Comparison of ENCODE assay signal across 11 cellular contexts in the genomic region with DNA sequence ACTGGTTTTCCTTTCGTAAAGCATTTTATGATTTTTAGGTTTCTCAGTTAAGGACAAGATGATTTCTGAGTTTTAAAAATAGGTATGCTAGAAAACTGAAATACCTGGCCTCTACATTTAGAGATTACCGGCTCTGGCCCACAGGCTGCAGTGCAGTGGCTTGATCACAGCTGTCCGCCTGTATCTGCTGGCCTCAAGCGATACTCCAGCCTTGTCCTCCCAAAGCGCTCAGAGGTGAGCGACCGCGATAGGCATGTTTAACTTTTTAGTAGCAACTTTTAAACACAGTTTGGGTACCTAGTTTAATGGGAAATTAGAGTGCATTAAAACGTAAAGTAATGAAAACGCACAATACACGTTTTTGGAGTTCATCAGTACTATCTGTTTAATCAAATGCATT. TPM values are rescaled to one million over a fixed set of nuclear protein-coding genes. Genes with fewer than 3 reads are reported as not detected.
DNase-seq lines count a peak whose midpoint lies in the region; ATAC-seq, FAIRE-seq and TF ChIP-seq lines count a peak whose summit lies in the region.
"Had no signal": no experiment of that assay in that cellular context is flagged by ENCODE, and none has a peak within 500 bp of the region (broad histone marks: within the 10 kb centered on the region; RNA-seq: fewer than 3 reads in every experiment).

No MANE protein-coding gene starts in this region.

- H2BK120ac ChIP-seq in H1 (replicated peaks; ENCODE audit: low read depth, low read length) = no peak overlapping the region

- H3K18ac ChIP-seq in H1 (ENCODE audit: extremely low read depth, low read length) = no peak overlapping the region

- no peaks in the 10 kb centered on the region for H3K79me1 ChIP-seq in H1 (ENCODE audit: low read depth, low read length)

- H3K23me2 ChIP-seq in H1 (ENCODE audit: low read depth, low read length) = no peaks in the 10 kb centered on the region; the same call in 1 of the 2 replicates

- H3K4me1 ChIP-seq in DND-41 (ENCODE audit: insufficient read depth, low read length) = peaks cover 29% of the 10 kb centered on the region
- peaks cover 0 to 7% (median under 1%) of the 10 kb centered on the region in 4 experiments; a peak in 2 of 7 replicates for H3K4me1 ChIP-seq in H1 (replicated peaks in 1 of 4; ENCODE audit: control insufficient read depth in 3 of 4, insufficient read depth in 4 of 4, low read length in 3 of 4)
- H3K4me1 ChIP-seq: adrenal gland had no signal

- H2AK5ac ChIP-seq in H1 (ENCODE audit: low read depth, low read length) = no peak overlapping the region

- H3K23ac ChIP-seq in H1 (ENCODE audit: insufficient read length) = no peak overlapping the region

- POLR2A ChIA-PET in H1 (lab: Charles Lee; ENCODE audit: partially characterized antibody) = no interaction called here

- H3K9me2 ChIP-seq in neural cell (ENCODE audit: insufficient read depth, low read length) = no peaks in the 10 kb centered on the region

- H4K20me1 ChIP-seq in DND-41 (ENCODE audit: insufficient read depth, low read length) (no peaks in the 10 kb centered on the region), H1 (replicated peaks in 1 of 2; ENCODE audit: control insufficient read depth in 1 of 2, insufficient read depth in 2 of 2, low read length in 2 of 2) (no peaks in the 10 kb centered on the region), neural cell (ENCODE audit: insufficient read depth) (no peaks in the 10 kb centered on the region)

- CTCF ChIA-PET in H1 (lab: Charles Lee; ENCODE audit: partially characterized antibody) = no interaction called here

- H2BK12ac ChIP-seq in H1 (ENCODE audit: low read depth, low read length) = no peak overlapping the region

- H3K9ac ChIP-seq in DND-41 (ENCODE audit: low read depth, low read length) = peak overlapping the region; percentile 100
- peak overlapping the region in 1 of 4 experiments; percentile 98; a peak in 1 of 7 replicates for H3K9ac ChIP-seq in H1 (replicated peaks in 1 of 4; ENCODE audit: extremely low read depth in 1 of 4, low read depth in 3 of 4, low read length in 3 of 4)
- peak overlapping the region; percentile 95 for H3K9ac ChIP-seq in neural cell (ENCODE audit: low read length)

- H3F3A ChIP-seq in neural cell (ENCODE audit: insufficient read depth, low read length, poor library complexity, severe bottlenecking) = no peaks in the 10 kb centered on the region

- H3K27me3 ChIP-seq in DND-41 (ENCODE audit: insufficient read depth, low read length, poor library complexity) (no peaks in the 10 kb centered on the region), H1 (replicated peaks in 1 of 4; ENCODE audit: control insufficient read depth in 3 of 4, extremely low read depth in 1 of 4, insufficient read depth in 3 of 4, low read length in 3 of 4) (no peaks in the 10 kb centered on the region), neural cell (ENCODE audit: insufficient read depth, low read depth, low read length) (no peaks in the 10 kb centered on the region)
- H3K27me3 ChIP-seq: adrenal gland had no signal

- TF ChIP-seq CTCF in DND-41 (IDR thresholded peaks at IDR 0.05; ENCODE audit: borderline replicate concordance, extremely low read depth, low read length, poor library complexity, severe bottlenecking) (no peak), H1 (IDR thresholded peaks at IDR 0.05; ENCODE audit: control extremely low read depth in 1 of 3, insufficient read depth in 1 of 3, low read depth in 1 of 3, low read length in 3 of 3) (no peak), neural cell (IDR thresholded peaks at IDR 0.05; ENCODE audit: poor library complexity, severe bottlenecking) (no peak)

- no peak for TF ChIP-seq EP300 in H1 (IDR thresholded peaks at IDR 0.05; ENCODE audit: borderline replicate concordance in 1 of 2, low read depth in 2 of 2, low read length in 2 of 2)
- TF ChIP-seq EP300 in neural cell (conservative IDR thresholded peaks at IDR 0.05; ENCODE audit: poor library complexity, severe bottlenecking) = no peak

- H2BK20ac ChIP-seq in H1 (ENCODE audit: low read length) = no peak overlapping the region

- H3K4me3 ChIP-seq in DND-41 (ENCODE audit: low read depth in 1 of 2, low read length in 2 of 2) (peak overlapping the region; percentile 81 to 83; a peak in 3 of 4 replicates), H1 (ENCODE audit: extremely low read depth in 1 of 4, insufficient read depth in 2 of 4, low read depth in 3 of 4, low read length in 4 of 4) (peak overlapping the region in 2 of 4 experiments; percentile 74 to 83; a peak in 5 of 8 replicates), neural cell (ENCODE audit: low read length) (peak overlapping the region; percentile 74)

- peak overlapping the region; percentile 100 for H3K27ac ChIP-seq in DND-41 (ENCODE audit: low read length)
- no peak overlapping the region for H3K27ac ChIP-seq in H1 (ENCODE audit: low read depth, low read length)
- peak overlapping the region; percentile 96 for H3K27ac ChIP-seq in neural cell (ENCODE audit: low read length)

- 76% methylated on average over 11 of the region's 11 CpGs; no CpG with 5 or more reads in 1 of the 2 experiments for WGBS in H1 (ENCODE audit: extremely low coverage in 1 of 2, insufficient coverage in 1 of 2, insufficient read length in 1 of 2, insufficient replicate concordance in 2 of 2, low coverage in 1 of 2, low lambda C conversion rate in 2 of 2, missing lambda C conversion rate in 1 of 2), 2 experiments

- H3K56ac ChIP-seq in H1 (replicated peaks; ENCODE audit: insufficient read length, low read depth, low read length) = no peak overlapping the region

- no peak overlapping the region for H2BK5ac ChIP-seq in H1 (ENCODE audit: low read depth, low read length)

- ATAC-seq in DND-41 (ENCODE audit: insufficient read depth, low read depth) (no peak), GM21576 (IDR thresholded peaks at IDR 0.05; ENCODE audit: unreplicated experiment) (no peak)

- DNase-seq in DND-41 (no peak), NCI-H2196 (lab: John Stamatoyannopoulos, UW; ENCODE audit: unreplicated experiment) (peak; percentile 12), H1 (ENCODE audit: low read depth in 1 of 2, low spot score in 2 of 2) (no peak), HT-29 (ENCODE audit: low spot score) (no peak), OCI-M2 (lab: John Stamatoyannopoulos, UW; ENCODE audit: unreplicated experiment) (no peak), NCI-H128 (lab: John Stamatoyannopoulos, UW; ENCODE audit: unreplicated experiment) (no peak)
- DNase-seq: NCI-H2081 had no signal

- H3K14ac ChIP-seq in H1 (ENCODE audit: insufficient read length) = no peak overlapping the region

- no peak for FAIRE-seq in H1 (lab: Jason Lieb, UNC)

- H3K79me2 ChIP-seq in DND-41 (ENCODE audit: insufficient read depth, low read length) (peaks cover 52% of the 10 kb centered on the region), H1 (ENCODE audit: control insufficient read depth in 1 of 2, insufficient read depth in 2 of 2, low read length in 2 of 2) (peaks cover 2 to 37% of the 10 kb centered on the region in 2 experiments; a peak in 3 of 4 replicates), neural cell (replicated peaks; ENCODE audit: insufficient read depth, low read length) (peaks cover 24% of the 10 kb centered on the region)

- H4K8ac ChIP-seq in H1 (ENCODE audit: extremely low read depth, insufficient read depth, low read length) = no peak overlapping the region

- no peak overlapping the region for H4K5ac ChIP-seq in H1 (ENCODE audit: insufficient read length, low read depth, low read length)

- no peaks in the 10 kb centered on the region for H3K9me3 ChIP-seq in DND-41 (ENCODE audit: insufficient read depth, low read length, severe bottlenecking)
- H3K9me3 ChIP-seq in H1 (ENCODE audit: insufficient read depth in 2 of 2, low read depth in 1 of 2, low read length in 1 of 2) = no peaks in the 10 kb centered on the region
- no peaks in the 10 kb centered on the region for H3K9me3 ChIP-seq in neural cell (ENCODE audit: low read length)
- H3K9me3 ChIP-seq: adrenal gland had no signal

- no peaks in the 10 kb centered on the region; the same call in 1 of the 2 replicates for H3K36me3 ChIP-seq in DND-41 (ENCODE audit: insufficient read depth, low read length)
- H3K36me3 ChIP-seq in H1 (ENCODE audit: control insufficient read depth in 2 of 4, insufficient read depth in 4 of 4, low read length in 3 of 4) = no peaks in the 10 kb centered on the region; a peak in 1 of 8 replicates
- no peaks in the 10 kb centered on the region for H3K36me3 ChIP-seq in neural cell (ENCODE audit: insufficient read depth, low read length)
- H3K36me3 ChIP-seq: adrenal gland had no signal

- TF ChIP-seq POLR2A in H1 (IDR thresholded peaks at IDR 0.05; ENCODE audit: control extremely low read depth in 1 of 2, low read depth in 2 of 2, low read length in 2 of 2) = no peak

- no peak overlapping the region for H2AFZ ChIP-seq in DND-41 (ENCODE audit: low read depth, low read length)
- H2AFZ ChIP-seq in H1 (ENCODE audit: low read length) = no peak overlapping the region
- peak overlapping the region; percentile 56 for H2AFZ ChIP-seq in neural cell (ENCODE audit: low read depth, low read length)

- H2BK15ac ChIP-seq in H1 (ENCODE audit: low read length) = no peak overlapping the region

- no peak overlapping the region for H3K4ac ChIP-seq in H1 (replicated peaks; ENCODE audit: insufficient read length, low read depth, low read length)

- TF ChIP-seq RAD21 in H1 (IDR thresholded peaks at IDR 0.05 in 1 of 2, conservative IDR thresholded peaks at IDR 0.05 in 1 of 2; ENCODE audit: low read depth in 2 of 2, low read length in 2 of 2) (no peak; a peak in 1 of 4 replicates), neural cell (conservative IDR thresholded peaks at IDR 0.05) (no peak)

- H3K4me2 ChIP-seq in DND-41 (ENCODE audit: insufficient read depth, low read length) (peak overlapping the region; percentile 52), H1 (ENCODE audit: insufficient read depth in 1 of 2, low read depth in 2 of 2, low read length in 2 of 2) (peak overlapping the region; percentile 66 to 71), neural cell (ENCODE audit: low read length) (peak overlapping the region; percentile 51)

- no peak overlapping the region for H4K91ac ChIP-seq in H1 (replicated peaks; ENCODE audit: insufficient read length, low read length)

TF ChIP-seq in H1, 55 proteins besides CTCF, POLR2A, EP300 and RAD21 (continues in another document):
- no peak for TF ChIP-seq GTF2F1 (IDR thresholded peaks at IDR 0.05; ENCODE audit: borderline replicate concordance, low read depth, low read length)

TF ChIP-seq in neural cell, 6 proteins besides CTCF, POLR2A, EP300 and RAD21 (continues in another document):
- TF ChIP-seq TAF1 (IDR thresholded peaks at IDR 0.05; ENCODE audit: low read depth) = no peak

RNA-seq across cellular contexts. Expression of a gene that starts 1.1 kb away (rescaled TPM):
- total RNA-seq in H1 (2021; fragmentation: NEBNext Ultra II Directional; extraction: Animal tissue kit (Norgen Biotek cat#: 25700)) = 8.9 and 9.7 TPM in 2 replicates
- polyA plus RNA-seq in H1 (2011; rRNA removed) = 1.1 and 1.5 TPM in 2 replicates
- polyA plus RNA-seq in H1 (2011; cell fraction: cytosol; rRNA removed) = 2.4 TPM
- 1.8 TPM for polyA plus RNA-seq in H1 (2011; cell fraction: nucleus; rRNA removed)
- 4.2 to 5.9 TPM (median 5.0 TPM) in 4 replicates for polyA plus RNA-seq in H1 (2012, experiment 1 of 2)
- polyA plus RNA-seq in H1 (2012, experiment 2 of 2) = 0.28 TPM
- polyA plus RNA-seq in H1 (2013, experiment 1 of 2) = 4.7 TPM
- 4.3 TPM for polyA plus RNA-seq in H1 (2013, experiment 2 of 2)
- 14.0 and 24.3 TPM in 2 replicates for polyA minus RNA-seq in H1 (2011; rRNA and poly(A)+ RNA removed)
- 7.3 TPM for polyA minus RNA-seq in H1 (2011; cell fraction: cytosol; rRNA and poly(A)+ RNA removed)
- 13.8 TPM for polyA minus RNA-seq in H1 (2011; cell fraction: nucleus; rRNA and poly(A)+ RNA removed)
- polyA plus RNA-seq in neural cell = 12.9 and 15.5 TPM in 2 replicates
- polyA minus RNA-seq in neural cell = 33.9 and 35.5 TPM in 2 replicates
- total RNA-seq in HT-29 (2014; rRNA removed; shearing (Covaris generic)) = not detected in 2 replicates
- total RNA-seq: glomerular endothelial cell had no signal
